8 cellular contexts compared by ENCODE assay signal in genomic region chr17:80261159-80261894, GRCh38. TPM values are rescaled to one million over a fixed set of nuclear protein-coding genes. Genes with fewer than 3 reads are reported as not detected.
A peak's percentile ranks its signal among the peaks of the same experiment; 100 is the strongest.
DNase-seq lines count a peak whose midpoint lies in the region; ATAC-seq, FAIRE-seq and TF ChIP-seq lines count a peak whose summit lies in the region.

No MANE protein-coding gene starts in this region.

- H3K9me3 ChIP-seq in endothelial cell of umbilical vein (replicated peaks; ENCODE audit: control insufficient read depth, insufficient read depth, low read length) = no peaks in the 10 kb centered on the region

- dilution Hi-C loops in endothelial cell of umbilical vein (cut with MboI; ENCODE audit: extremely low pct_ligation_motif_present, low sequenced_read_pairs) = no loop called here

- H3K27me3 ChIP-seq in endothelial cell of umbilical vein (ENCODE audit: control insufficient read depth in 2 of 2, insufficient read depth in 2 of 2, low read length in 2 of 2) = no peaks in the 10 kb centered on the region

- peaks cover 33% of the 10 kb centered on the region for H3K4me1 ChIP-seq in endothelial cell of umbilical vein (ENCODE audit: control insufficient read depth, extremely low read depth, insufficient read depth, low read length)

- peak overlapping the region; percentile 52 for H3K4me2 ChIP-seq in endothelial cell of umbilical vein (ENCODE audit: insufficient read depth, low read length)

- H3K4me3 Mint-ChIP-seq in activated CD8-positive, alpha-beta T cell treated with anti-CD3 and anti-CD28 coated beads, Interleukin-2, amount 10 ng/mL, durations not matched to agents 7 days and 5 days = peak overlapping the region; percentile 91

- H3K36me3 ChIP-seq in endothelial cell of umbilical vein (ENCODE audit: control insufficient read depth in 2 of 2, extremely low read depth in 1 of 2, insufficient read depth in 2 of 2, low read length in 2 of 2) = peaks cover 2% of the 10 kb centered on the region in 2 experiments

- CTCF ChIA-PET in activated CD8-positive, alpha-beta T cell treated with anti-CD3 and anti-CD28 coated beads, Interleukin-2, amount 10 ng/mL, durations not matched to agents 7 days and 5 days (lab: Charles Lee) = no interaction called here
- CTCF ChIA-PET in endothelial cell of umbilical vein (lab: Charles Lee) = interaction anchor here (1.7 kb wide), 1 partner anchor 66 kb away, joined by 6 read pairs; no protein-coding TSS in a partner anchor

- intact Hi-C loops in endothelial cell of umbilical vein (cut with micrococcal nuclease) = loop anchor here (5.0 kb wide), 2 partner anchors 64 to 114 kb away; partner anchors contain the start of gene EIF4A3

- TF ChIP-seq CTCF in endothelial cell of umbilical vein (IDR thresholded peaks at IDR 0.05; ENCODE audit: extremely low read depth in 1 of 2, insufficient read depth in 1 of 2, low read depth in 1 of 2, low read length in 2 of 2) = no peak

- peak; percentile 63 for FAIRE-seq in endothelial cell of umbilical vein (lab: Jason Lieb, UNC)

- peak overlapping the region; percentile 88 for H3K27ac Mint-ChIP-seq in activated CD8-positive, alpha-beta T cell treated with anti-CD3 and anti-CD28 coated beads, Interleukin-2, amount 10 ng/mL, durations not matched to agents 7 days and 5 days

- H3K9me3 Mint-ChIP-seq in activated CD8-positive, alpha-beta T cell treated with anti-CD3 and anti-CD28 coated beads, Interleukin-2, amount 10 ng/mL, durations not matched to agents 7 days and 5 days (ENCODE audit: insufficient read depth) = no peaks in the 10 kb centered on the region

- POLR2A ChIA-PET in activated CD8-positive, alpha-beta T cell treated with anti-CD3 and anti-CD28 coated beads, Interleukin-2, amount 10 ng/mL, durations not matched to agents 7 days and 5 days (lab: Charles Lee) = interaction anchor here (0.6 to 1.0 kb wide), 3 partner anchors 9 to 163 kb away, joined by 3 to 4 read pairs (median 3); no protein-coding TSS in a partner anchor
- POLR2A ChIA-PET in endothelial cell of umbilical vein (lab: Charles Lee) = no interaction called here

- H3K27ac ChIP-seq in endothelial cell of umbilical vein (ENCODE audit: insufficient read depth, low read depth, low read length) = peak overlapping the region; percentile 48

- no peaks in the 10 kb centered on the region for H3K9me1 ChIP-seq in endothelial cell of umbilical vein (replicated peaks; ENCODE audit: control insufficient read depth, extremely low read depth, insufficient read depth, low read length)

- H2AFZ ChIP-seq in endothelial cell of umbilical vein (ENCODE audit: low read depth, low read length) = no peak overlapping the region

- TSS peak; percentile 26 for BruUV-seq in endothelial cell of umbilical vein (replicated peaks; lab: Mats Ljungman, UMichigan)

- peaks cover 27% of the 10 kb centered on the region for H3K36me3 Mint-ChIP-seq in activated CD8-positive, alpha-beta T cell treated with anti-CD3 and anti-CD28 coated beads, Interleukin-2, amount 10 ng/mL, durations not matched to agents 7 days and 5 days (ENCODE audit: low read depth)

- TF ChIP-seq POLR2A in endothelial cell of umbilical vein (IDR thresholded peaks at IDR 0.05; ENCODE audit: low read depth, low read length) = no peak

- H3K79me2 ChIP-seq in endothelial cell of umbilical vein (ENCODE audit: control insufficient read depth, insufficient read depth, low read length) = peaks cover 22% of the 10 kb centered on the region

- peak in 3 of 4 experiments; percentile 15 to 52 (median 51) for DNase-seq in activated CD4-positive, CD25-positive, alpha-beta regulatory T cell (lab: John Stamatoyannopoulos, UW)
- DNase-seq in NCI-H524 treated with DMSO at 0.1 percent for 48 hours (lab: John Stamatoyannopoulos, UW) (peak; percentile 23), endothelial cell of umbilical vein (ENCODE audit: low read depth, low spot score) (peak; percentile 60), midbrain (lab: John Stamatoyannopoulos, UW) (peak; percentile 54)
- DNase-seq in activated CD8-positive, alpha-beta T cell treated with anti-CD3 and anti-CD28 coated beads, Interleukin-2, amount 10 ng/mL, durations not matched to agents 7 days and 5 days = peak; percentile 85
- peak; percentile 69 for DNase-seq in stimulated activated naive CD8-positive, alpha-beta T cell treated with anti-CD3 and anti-CD28 coated beads, Interleukin-15, Interleukin-2, amounts not matched to agents 100 U/mL and 50 U/mL, for 24 hours

- no peaks in the 10 kb centered on the region for H3K27me3 Mint-ChIP-seq in activated CD8-positive, alpha-beta T cell treated with anti-CD3 and anti-CD28 coated beads, Interleukin-2, amount 10 ng/mL, durations not matched to agents 7 days and 5 days (ENCODE audit: low read depth)

- peak overlapping the region; percentile 76 for H3K9ac ChIP-seq in endothelial cell of umbilical vein (replicated peaks; ENCODE audit: extremely low read depth, insufficient read depth, low read length)

- peak overlapping the region; percentile 45 to 77 (median 60) for H3K4me3 ChIP-seq in endothelial cell of umbilical vein (replicated peaks in 1 of 3; ENCODE audit: insufficient read depth in 1 of 3, low read depth in 1 of 3, low read length in 3 of 3)

- ATAC-seq in activated CD4-positive, CD25-positive, alpha-beta regulatory T cell treated with anti-CD3 and anti-CD28 coated beads, Interleukin-2, amount 50 U/mL, for 24 hours = no peak
- peak; percentile 20 for ATAC-seq in activated CD8-positive, alpha-beta T cell treated with anti-CD3 and anti-CD28 coated beads, Interleukin-2, amount 10 ng/mL, durations not matched to agents 7 days and 5 days
- ATAC-seq in stimulated activated naive CD8-positive, alpha-beta T cell treated with anti-CD3 and anti-CD28 coated beads, Interleukin-15, Interleukin-2, amounts not matched to agents 100 U/mL and 50 U/mL, for 24 hours = peak; percentile 6
- ATAC-seq in HG02981 (IDR thresholded peaks at IDR 0.05; ENCODE audit: unreplicated experiment) = no peak

- H4K20me1 ChIP-seq in endothelial cell of umbilical vein (replicated peaks; ENCODE audit: control insufficient read depth, extremely low read depth, insufficient read depth, low read length) = no peaks in the 10 kb centered on the region

- peaks cover 52% of the 10 kb centered on the region for H3K4me1 Mint-ChIP-seq in activated CD8-positive, alpha-beta T cell treated with anti-CD3 and anti-CD28 coated beads, Interleukin-2, amount 10 ng/mL, durations not matched to agents 7 days and 5 days (ENCODE audit: low read depth)

TF ChIP-seq in endothelial cell of umbilical vein, 7 proteins besides CTCF, POLR2A, EP300 and RAD21:
- TF ChIP-seq EZH2 (IDR thresholded peaks at IDR 0.05; ENCODE audit: borderline replicate concordance, low read depth, low read length, severe bottlenecking) (no peak), MYC (IDR thresholded peaks at IDR 0.05; ENCODE audit: low read depth, low read length) (no peak), POLR2AphosphoS5 (IDR thresholded peaks at IDR 0.05; ENCODE audit: insufficient read depth, low read depth, low read length) (peak; percentile 10), JUN (IDR thresholded peaks at IDR 0.05; ENCODE audit: borderline replicate concordance, insufficient read depth, insufficient read length, low read depth) (no peak)

RNA-seq across cellular contexts. Expression of gene RNF213, which starts 0.7 kb away (rescaled TPM):
- 100 to 1,000 TPM; 438 to 455 TPM for total RNA-seq in activated CD8-positive, alpha-beta T cell treated with anti-CD3 and anti-CD28 coated beads, Interleukin-2, amount 10 ng/mL, durations not matched to agents 7 days and 5 days
- total RNA-seq in endothelial cell of umbilical vein = 108 and 116 TPM in 2 replicates
- 36.5 and 39.0 TPM in 2 replicates for polyA plus RNA-seq in endothelial cell of umbilical vein
- polyA plus RNA-seq in endothelial cell of umbilical vein (2011; cell fraction: cytosol; rRNA removed) = 38.6 and 44.0 TPM in 2 replicates
- 239 and 243 TPM in 2 replicates for polyA plus RNA-seq in endothelial cell of umbilical vein (2011; cell fraction: nucleus; rRNA removed)
- polyA plus RNA-seq in endothelial cell of umbilical vein (2012) = 73.5 and 80.8 TPM in 2 replicates
- polyA minus RNA-seq in endothelial cell of umbilical vein = 297 and 299 TPM in 2 replicates
- 44.0 TPM for polyA minus RNA-seq in endothelial cell of umbilical vein (2011; cell fraction: cytosol; rRNA and poly(A)+ RNA removed)
- polyA minus RNA-seq in endothelial cell of umbilical vein (2011; cell fraction: nucleus; rRNA and poly(A)+ RNA removed) = 238 and 267 TPM in 2 replicates

RNA-seq across cellular contexts. Expression of gene SLC26A11, which starts 41.1 kb away (rescaled TPM):
- 1 to 10 TPM; 1.4 to 1.6 TPM for total RNA-seq in activated CD8-positive, alpha-beta T cell treated with anti-CD3 and anti-CD28 coated beads, Interleukin-2, amount 10 ng/mL, durations not matched to agents 7 days and 5 days
- 21.2 and 25.2 TPM in 2 replicates for total RNA-seq in endothelial cell of umbilical vein
- 33.0 and 36.7 TPM in 2 replicates for polyA plus RNA-seq in endothelial cell of umbilical vein
- 12.7 and 17.7 TPM in 2 replicates for polyA plus RNA-seq in endothelial cell of umbilical vein (2011; cell fraction: cytosol; rRNA removed)
- polyA plus RNA-seq in endothelial cell of umbilical vein (2011; cell fraction: nucleus; rRNA removed) = 64.4 and 75.1 TPM in 2 replicates
- polyA plus RNA-seq in endothelial cell of umbilical vein (2012) = 11.8 and 16.0 TPM in 2 replicates
- polyA minus RNA-seq in endothelial cell of umbilical vein = 14.8 and 24.1 TPM in 2 replicates
- 5.6 TPM for polyA minus RNA-seq in endothelial cell of umbilical vein (2011; cell fraction: cytosol; rRNA and poly(A)+ RNA removed)
- 21.7 and 40.3 TPM in 2 replicates for polyA minus RNA-seq in endothelial cell of umbilical vein (2011; cell fraction: nucleus; rRNA and poly(A)+ RNA removed)

RNA-seq across cellular contexts. Expression of gene SGSH, which starts 41.2 kb away (rescaled TPM):
- total RNA-seq in activated CD8-positive, alpha-beta T cell treated with anti-CD3 and anti-CD28 coated beads, Interleukin-2, amount 10 ng/mL, durations not matched to agents 7 days and 5 days = 1 to 10 TPM; 6.9 to 8.2 TPM
- total RNA-seq in endothelial cell of umbilical vein = 66.0 and 81.4 TPM in 2 replicates
- 191 and 217 TPM in 2 replicates for polyA plus RNA-seq in endothelial cell of umbilical vein
- polyA plus RNA-seq in endothelial cell of umbilical vein (2011; cell fraction: cytosol; rRNA removed) = 81.2 and 86.7 TPM in 2 replicates
- 227 and 262 TPM in 2 replicates for polyA plus RNA-seq in endothelial cell of umbilical vein (2011; cell fraction: nucleus; rRNA removed)
- polyA plus RNA-seq in endothelial cell of umbilical vein (2012) = 56.2 and 64.9 TPM in 2 replicates
- polyA minus RNA-seq in endothelial cell of umbilical vein = 80.6 and 89.8 TPM in 2 replicates
- 9.4 TPM for polyA minus RNA-seq in endothelial cell of umbilical vein (2011; cell fraction: cytosol; rRNA and poly(A)+ RNA removed)
- 31.6 and 51.6 TPM in 2 replicates for polyA minus RNA-seq in endothelial cell of umbilical vein (2011; cell fraction: nucleus; rRNA and poly(A)+ RNA removed)

Comparison
In these comparisons a context has a peak if more than half of its experiments do, and no peak if none do; other contexts are left out.
1. DNase-seq: peak in every context shown above with its lines; median percentile 85 in activated CD8-positive, alpha-beta T cell treated with anti-CD3 and anti-CD28 coated beads, Interleukin-2, amount 10 ng/mL, durations not matched to agents 7 days and 5 days; 69 in stimulated activated naive CD8-positive, alpha-beta T cell treated with anti-CD3 and anti-CD28 coated beads, Interleukin-15, Interleukin-2, amounts not matched to agents 100 U/mL and 50 U/mL, for 24 hours; 60 in endothelial cell of umbilical vein; 54 in midbrain; 51 in activated CD4-positive, CD25-positive, alpha-beta regulatory T cell; 23 in NCI-H524 treated with DMSO at 0.1 percent for 48 hours.
2. ATAC-seq: peak in activated CD8-positive, alpha-beta T cell treated with anti-CD3 and anti-CD28 coated beads, Interleukin-2, amount 10 ng/mL, durations not matched to agents 7 days and 5 days (single experiment) and stimulated activated naive CD8-positive, alpha-beta T cell treated with anti-CD3 and anti-CD28 coated beads, Interleukin-15, Interleukin-2, amounts not matched to agents 100 U/mL and 50 U/mL, for 24 hours (single experiment); none in activated CD4-positive, CD25-positive, alpha-beta regulatory T cell treated with anti-CD3 and anti-CD28 coated beads, Interleukin-2, amount 50 U/mL, for 24 hours (0 of 2) and HG02981 (single experiment).